ENCODE assay signal across 8 cellular contexts in genomic region chr15:84749111-84749991, GRCh38. TPM values are rescaled to one million over a fixed set of nuclear protein-coding genes. Genes with fewer than 3 reads are reported as not detected.
DNase-seq lines count a peak whose midpoint lies in the region; ATAC-seq and TF ChIP-seq lines count a peak whose summit lies in the region.

No MANE protein-coding gene starts in this region.

- peak overlapping the region; percentile 95 to 97 (median 96) for H3K4me3 Mint-ChIP-seq in brain

- ATAC-seq in GM18907 (IDR thresholded peaks at IDR 0.05; ENCODE audit: unreplicated experiment), result peak; percentile 19

- H3K4me1 Mint-ChIP-seq in brain, result peaks cover 71% of the 10 kb centered on the region

- H3K27ac Mint-ChIP-seq in brain, result peak overlapping the region; percentile 95 to 99 (median 99)

- peak; percentile 45 for DNase-seq in HT1080 (ENCODE audit: low read depth)
- DNase-seq in T-helper 1 cell, result peak in 3 of 5 donors; percentile 18 to 77 (median 36)
- peak; percentile 66 for DNase-seq in islet precursor cell
- peak; percentile 32 for DNase-seq in stimulated activated CD4-positive, alpha-beta T cell treated with anti-CD3 and anti-CD28 coated beads, Interleukin-4, amount 100 ng/mL, for 1 hour
- DNase-seq in occipital lobe (lab: John Stamatoyannopoulos, UW), result no peak
- DNase-seq in ecto neural progenitor cell (ENCODE audit: low spot score), result no peak

- peaks cover 11% of the 10 kb centered on the region for H3K36me3 Mint-ChIP-seq in brain

- TF ChIP-seq CTCF in brain (conservative IDR thresholded peaks at IDR 0.05), result no peak

- H3K9me3 Mint-ChIP-seq in brain, result peaks cover 0 to 6% (median 0%) of the 10 kb centered on the region in 5 experiments

- H3K27me3 Mint-ChIP-seq in brain, result peaks cover 4% of the 10 kb centered on the region

RNA-seq across cellular contexts. Expression of gene ZNF592, which starts 1.0 kb away (rescaled TPM):
- total RNA-seq in HT1080 (2014; rRNA removed; shearing (Covaris generic)), result 11.4 and 15.8 TPM in 2 replicates
- 12.8 and 13.4 TPM in 2 replicates for polyA plus RNA-seq in HT1080 (2015; cell fraction: cytosol; rRNA removed)
- polyA plus RNA-seq in HT1080 (2015; cell fraction: nucleus; rRNA removed), result 18.6 and 23.4 TPM in 2 replicates
- polyA plus RNA-seq in brain (ENCODE audit: insufficient read depth, low read depth, low replicate concordance), result 19.9 TPM
- 6.4 TPM for total RNA-seq in occipital lobe

RNA-seq across cellular contexts. Expression of gene SEC11A, which starts 33.4 kb away (rescaled TPM):
- total RNA-seq in HT1080 (2014; rRNA removed; shearing (Covaris generic)), result 175 and 185 TPM in 2 replicates
- polyA plus RNA-seq in HT1080 (2015; cell fraction: cytosol; rRNA removed), result 204 and 261 TPM in 2 replicates
- 86.6 and 111 TPM in 2 replicates for polyA plus RNA-seq in HT1080 (2015; cell fraction: nucleus; rRNA removed)
- polyA plus RNA-seq in brain (ENCODE audit: insufficient read depth, low read depth, low replicate concordance), result 143 TPM
- total RNA-seq in occipital lobe, result 68.9 TPM

Comparison
In these comparisons a context has a peak if more than half of its experiments do, and no peak if none do; other contexts are left out.
1. DNase-seq: peak in HT1080 (single experiment), T-helper 1 cell (3 of 5), islet precursor cell (single experiment) and stimulated activated CD4-positive, alpha-beta T cell treated with anti-CD3 and anti-CD28 coated beads, Interleukin-4, amount 100 ng/mL, for 1 hour (single experiment); none in occipital lobe (single experiment) and ecto neural progenitor cell (single experiment).